Comparison of ENCODE assay signal across 8 cellular contexts in the genomic region with DNA sequence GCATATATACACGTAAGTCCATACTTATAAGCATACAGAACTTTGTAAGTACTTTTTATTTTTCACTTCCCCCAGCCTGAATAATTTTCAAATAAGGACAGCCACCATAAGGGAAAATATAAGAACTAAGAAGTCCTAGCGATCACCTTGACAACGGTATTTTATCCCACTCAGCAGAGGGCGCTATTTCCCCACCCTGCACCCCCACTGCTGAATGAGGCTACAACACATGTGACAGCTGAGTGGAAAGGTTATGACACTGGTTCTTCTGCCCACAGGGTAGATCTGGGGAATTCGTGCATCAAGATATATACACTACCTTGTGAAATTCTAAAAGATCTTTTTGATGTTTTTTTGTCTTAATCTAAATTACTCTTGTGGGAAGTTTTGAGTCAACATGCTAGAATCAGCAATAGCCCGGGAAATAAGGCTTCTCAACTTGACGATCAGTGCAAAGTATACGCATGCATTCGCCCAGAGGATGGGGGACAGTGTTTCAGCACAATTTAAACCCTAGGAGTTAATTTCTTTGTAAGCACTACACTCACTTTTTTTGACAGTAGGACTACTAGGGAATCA.
DNase-seq lines count a peak whose midpoint lies in the region; ATAC-seq, FAIRE-seq and TF ChIP-seq lines count a peak whose summit lies in the region.

No MANE protein-coding gene starts in this region.

- intact Hi-C loops in PC-3 (cut with micrococcal nuclease): loop anchor here (5.0 kb wide), 1 partner anchor 151 kb away; the partner anchor contains the start of gene CORIN
- intact Hi-C loops in gastrocnemius medialis (cut with DNase I; ENCODE audit: low total_unique reads): loop anchor here (1.0 kb wide), 1 partner anchor 150 kb away; no protein-coding TSS in a partner anchor

- H3K9me2 ChIP-seq in PC-3 (replicated peaks; ENCODE audit: low read length): no peaks in the 10 kb centered on the region

- no peaks in the 10 kb centered on the region for H3K79me2 ChIP-seq in PC-3 (ENCODE audit: low read length)

- no peak overlapping the region for H3K4me3 ChIP-seq in A549
- H3K4me3 ChIP-seq in PC-3 (ENCODE audit: low read length): no peak overlapping the region
- H3K4me3 ChIP-seq in gastroesophageal sphincter: no peak overlapping the region
- no peak overlapping the region for H3K4me3 ChIP-seq in gastrocnemius medialis

- H2AFZ ChIP-seq in PC-3 (ENCODE audit: low read length): no peak overlapping the region

- H3K27me3 Mint-ChIP-seq in activated T-cell treated with anti-CD3 and anti-CD28 coated beads, Interleukin-2, amount 50 U/mL, for 72 hours (ENCODE audit: low read depth): peaks cover 11% of the 10 kb centered on the region

- H3K4me3 Mint-ChIP-seq in activated T-cell treated with anti-CD3 and anti-CD28 coated beads, Interleukin-2, amount 50 U/mL, for 72 hours: no peak overlapping the region

- no peaks in the 10 kb centered on the region for H3K9me3 Mint-ChIP-seq in activated T-cell treated with anti-CD3 and anti-CD28 coated beads, Interleukin-2, amount 50 U/mL, for 72 hours

- H3K27me3 ChIP-seq in PC-3 (ENCODE audit: low read length): peaks cover 24% of the 10 kb centered on the region
- peaks cover 7% of the 10 kb centered on the region for H3K27me3 ChIP-seq in gastroesophageal sphincter
- no peaks in the 10 kb centered on the region for H3K27me3 ChIP-seq in gastrocnemius medialis

- H3K27ac ChIP-seq in A549 (no peak overlapping the region), PC-3 (ENCODE audit: low read length) (no peak overlapping the region), gastroesophageal sphincter (no peak overlapping the region), gastrocnemius medialis (no peak overlapping the region)

- no peaks in the 10 kb centered on the region for H3K4me1 Mint-ChIP-seq in activated T-cell treated with anti-CD3 and anti-CD28 coated beads, Interleukin-2, amount 50 U/mL, for 72 hours (ENCODE audit: low read depth)

- no peak overlapping the region for H3K9ac ChIP-seq in PC-3 (ENCODE audit: low read length)

- peak; percentile 64 to 76; a peak in 4 of 6 replicates for ATAC-seq in A549
- ATAC-seq in GM18505 (IDR thresholded peaks at IDR 0.05; ENCODE audit: unreplicated experiment): peak; percentile 68
- ATAC-seq in HG03095 (IDR thresholded peaks at IDR 0.05; ENCODE audit: unreplicated experiment): peak; percentile 70
- ATAC-seq in PC-3: peak; percentile 60
- ATAC-seq in activated T-cell treated with anti-CD3 and anti-CD28 coated beads, Interleukin-2, amount 50 U/mL, for 72 hours (replicated peaks in 1 of 2): peak; percentile 82 to 97
- no peak for ATAC-seq in gastroesophageal sphincter
- ATAC-seq in gastrocnemius medialis: no peak

- TF ChIP-seq EP300 in A549 (IDR thresholded peaks at IDR 0.05) (no peak), gastroesophageal sphincter (IDR thresholded peaks at IDR 0.05) (no peak)

- no peak overlapping the region for H3K27ac Mint-ChIP-seq in activated T-cell treated with anti-CD3 and anti-CD28 coated beads, Interleukin-2, amount 50 U/mL, for 72 hours

- CTCF ChIA-PET in A549 (lab: Yijun Ruan, JAX) (no interaction called here), PC-3 (lab: Charles Lee) (interaction anchor here (0.7 kb wide), 1 partner anchor 150 kb away, joined by 3 read pairs; no protein-coding TSS in a partner anchor)

- DNase-seq in A549 (ENCODE audit: low read depth in 1 of 2, low spot score in 1 of 2): peak; percentile 6 to 44
- DNase-seq in PC-3: peak; percentile 58
- DNase-seq in activated T-cell treated with anti-CD3 and anti-CD28 coated beads, Interleukin-2, amount 50 U/mL, for 72 hours: peak; percentile 63 to 77
- DNase-seq in gastrocnemius medialis: peak in 1 of 2 donors; percentile 16
- DNase-seq in 8988T: no peak

- H3K4me2 ChIP-seq in A549 (no peak overlapping the region), PC-3 (ENCODE audit: low read length) (no peak overlapping the region)

- H3K4me1 ChIP-seq in A549: no peaks in the 10 kb centered on the region
- no peaks in the 10 kb centered on the region for H3K4me1 ChIP-seq in PC-3 (ENCODE audit: insufficient read depth, low read length)
- no peaks in the 10 kb centered on the region for H3K4me1 ChIP-seq in gastroesophageal sphincter
- H3K4me1 ChIP-seq in gastrocnemius medialis: no peaks in the 10 kb centered on the region

- no peaks in the 10 kb centered on the region for H3K36me3 ChIP-seq in PC-3 (ENCODE audit: low read depth, low read length)
- H3K36me3 ChIP-seq in gastroesophageal sphincter: no peaks in the 10 kb centered on the region
- no peaks in the 10 kb centered on the region for H3K36me3 ChIP-seq in gastrocnemius medialis

- in situ Hi-C loops in gastrocnemius medialis (cut with MboI; ENCODE audit: low sequenced_read_pairs in 4 of 4): loop anchor here (10.0 to 25.0 kb wide), 3 partner anchors 151 to 251 kb away; partner anchors contain the start of gene CORIN (in 1 of the 4)

- H4K20me1 ChIP-seq in PC-3 (ENCODE audit: low read length): no peaks in the 10 kb centered on the region

- TF ChIP-seq RAD21 in A549 (conservative IDR thresholded peaks at IDR 0.05 in 1 of 2, IDR thresholded peaks at IDR 0.05 in 1 of 2): peak; percentile 36 to 52; a peak in 4 of 5 replicates

- no peaks in the 10 kb centered on the region for H3K36me3 Mint-ChIP-seq in activated T-cell treated with anti-CD3 and anti-CD28 coated beads, Interleukin-2, amount 50 U/mL, for 72 hours (ENCODE audit: insufficient read depth in 2 of 2)

- H3K9me3 ChIP-seq in A549 (no peaks in the 10 kb centered on the region), PC-3 (ENCODE audit: low read length) (no peaks in the 10 kb centered on the region), gastroesophageal sphincter (no peaks in the 10 kb centered on the region), gastrocnemius medialis (no peaks in the 10 kb centered on the region)

- TF ChIP-seq CTCF in A549 (IDR thresholded peaks at IDR 0.05) (peak; percentile 44), PC-3 (conservative IDR thresholded peaks at IDR 0.05; ENCODE audit: low read depth, low read length) (peak; percentile 85), gastroesophageal sphincter (IDR thresholded peaks at IDR 0.05) (peak in 3 of 4 experiments; percentile 35 to 62 (median 37)), gastrocnemius medialis (IDR thresholded peaks at IDR 0.05 in 4 of 5, conservative IDR thresholded peaks at IDR 0.05 in 1 of 5) (peak in 3 of 5 experiments; percentile 11 to 57 (median 43))

- no peak for FAIRE-seq in A549 (lab: Jason Lieb, UNC)

- no peaks in the 10 kb centered on the region for H3F3A ChIP-seq in PC-3 (ENCODE audit: low read length, unreplicated experiment)

- 41% methylated on average over 9 of the region's 9 CpGs for WGBS in A549 (ENCODE audit: missing lambda C conversion rate)
- 52 to 58% methylated on average over 9 of the region's 9 CpGs for WGBS in gastroesophageal sphincter (ENCODE audit: low coverage in 1 of 2), 2 donors

- no peak for TF ChIP-seq POLR2A in A549 (IDR thresholded peaks at IDR 0.05; ENCODE audit: low read length)
- no peak for TF ChIP-seq POLR2A in GM18505 (IDR thresholded peaks at IDR 0.05; ENCODE audit: borderline replicate concordance, extremely low read depth, insufficient read depth, insufficient read length)
- no peak for TF ChIP-seq POLR2A in gastroesophageal sphincter (IDR thresholded peaks at IDR 0.05)
- no peak for TF ChIP-seq POLR2A in gastrocnemius medialis (IDR thresholded peaks at IDR 0.05)

- no TSS peak for BruUV-seq in PC-3 (replicated peaks; lab: Mats Ljungman, UMichigan)

- POLR2A ChIA-PET in A549 (lab: Yijun Ruan, JAX): no interaction called here
- POLR2A ChIA-PET in PC-3 (lab: Charles Lee; ENCODE audit: unreplicated experiment): no interaction called here

TF ChIP-seq in A549, 52 proteins besides CTCF, POLR2A, EP300 and RAD21:
- TF ChIP-seq SMC3 (IDR thresholded peaks at IDR 0.05): peak; percentile 24; the same call in 1 of the 3 replicates
- TF ChIP-seq HEYL (CRISPR knock-in tag; IDR thresholded peaks at IDR 0.05): no peak

Comparison
In these comparisons a context has a peak if more than half of its experiments do, and no peak if none do; other contexts are left out.
1. ATAC-seq: peak in A549 (2 of 2), GM18505 (single experiment), HG03095 (single experiment), PC-3 (single experiment) and activated T-cell treated with anti-CD3 and anti-CD28 coated beads, Interleukin-2, amount 50 U/mL, for 72 hours (2 of 2); none in gastroesophageal sphincter (single experiment) and gastrocnemius medialis (0 of 2).
2. Peak in every context shown above with its lines, with median percentiles within 50 percentile points of each other: CTCF ChIP-seq.